In genomic region chr10:104556831-104557230, GRCh38 we compare ENCODE assay signal across 25 cellular contexts.
DNase-seq lines count a peak whose midpoint lies in the region; ATAC-seq and TF ChIP-seq lines count a peak whose summit lies in the region.
"Had no signal": no experiment of that assay in that cellular context is flagged by ENCODE, and none has a peak within 500 bp of the region (broad histone marks: within the 10 kb centered on the region; RNA-seq: fewer than 3 reads in every experiment).

No MANE protein-coding gene starts in this region.

- H3K27ac ChIP-seq in esophagus muscularis mucosa (replicated peaks in 1 of 4): no peak overlapping the region
- no peak overlapping the region for H3K27ac ChIP-seq in ascending aorta
- H3K27ac ChIP-seq: 22Rv1, A549, BLaER1 had no signal

- H3K9me3 Mint-ChIP-seq in type B pancreatic cell: no peaks in the 10 kb centered on the region
- H3K9me3 Mint-ChIP-seq: CD4-positive, alpha-beta memory T cell; CD8-positive, alpha-beta memory T cell had no signal

- H3K36me3 ChIP-seq in esophagus muscularis mucosa (no peaks in the 10 kb centered on the region), ascending aorta (no peaks in the 10 kb centered on the region), BE2C (no peaks in the 10 kb centered on the region)
- H3K36me3 ChIP-seq: BLaER1 had no signal

- no peaks in the 10 kb centered on the region for H3K4me1 Mint-ChIP-seq in type B pancreatic cell (ENCODE audit: unreplicated experiment)
- H3K4me1 Mint-ChIP-seq: B cell; CD14-positive monocyte; CD4-positive, alpha-beta memory T cell; CD4-positive, CD25-positive, alpha-beta regulatory T cell; CD8-positive, alpha-beta memory T cell had no signal

- H3K36me3 Mint-ChIP-seq in type B pancreatic cell: no peaks in the 10 kb centered on the region
- H3K36me3 Mint-ChIP-seq: CD14-positive monocyte; CD4-positive, alpha-beta memory T cell; CD4-positive, CD25-positive, alpha-beta regulatory T cell; CD8-positive, alpha-beta memory T cell had no signal

- H3K4me3 Mint-ChIP-seq in type B pancreatic cell: no peak overlapping the region
- H3K4me3 Mint-ChIP-seq: B cell; CD14-positive monocyte; CD4-positive, alpha-beta memory T cell; CD4-positive, CD25-positive, alpha-beta regulatory T cell; CD8-positive, alpha-beta memory T cell had no signal

- intact Hi-C loops in esophagus muscularis mucosa (cut with DNase I) (no loop called here), ascending aorta (cut with DNase I) (no loop called here), left ventricle myocardium superior (cut with micrococcal nuclease) (no loop called here)

- peaks cover 57% of the 10 kb centered on the region for H3K27me3 Mint-ChIP-seq in type B pancreatic cell

- WGBS in esophagus muscularis mucosa: 89% methylated on average over 1 of the region's 2 CpGs

- no peak for TF ChIP-seq EP300 in esophagus muscularis mucosa (IDR thresholded peaks at IDR 0.05)

- no peaks in the 10 kb centered on the region for H3K27me3 ChIP-seq in esophagus muscularis mucosa
- no peaks in the 10 kb centered on the region for H3K27me3 ChIP-seq in ascending aorta
- no peaks in the 10 kb centered on the region for H3K27me3 ChIP-seq in BE2C
- H3K27me3 ChIP-seq: BLaER1 had no signal

- DNase-seq in ecto neural progenitor cell (ENCODE audit: low spot score) (peak; percentile 11), esophagus muscularis mucosa (ENCODE audit: extremely low spot score) (peak; percentile 60), type B pancreatic cell (ENCODE audit: extremely low spot score, unreplicated experiment) (peak; percentile 11), ascending aorta (ENCODE audit: low spot score in 2 of 2) (no peak), left ventricle myocardium superior (no peak), BE2C (no peak)
- DNase-seq: AML-193; C1 segment of cervical spinal cord; CD4-positive, alpha-beta memory T cell; CD4-positive, CD25-positive, alpha-beta regulatory T cell; CD8-positive, alpha-beta memory T cell; COR-L47; DMS 273 treated with DMSO at 0.1 percent for 48 hours; DMS153; DMS53; DMS79; DND-41; EL; GDM1 had no signal

- no peak for ATAC-seq in left ventricle myocardium superior
- ATAC-seq: A549, GM12878 had no signal

- TF ChIP-seq CTCF in esophagus muscularis mucosa (IDR thresholded peaks at IDR 0.05) (no peak), type B pancreatic cell (conservative IDR thresholded peaks at IDR 0.05) (no peak), ascending aorta (IDR thresholded peaks at IDR 0.05) (no peak), BE2C (IDR thresholded peaks at IDR 0.05; ENCODE audit: low read depth, low read length) (no peak)

- no peak for TF ChIP-seq POLR2A in esophagus muscularis mucosa (IDR thresholded peaks at IDR 0.05; ENCODE audit: low read depth)

- H3K9me3 ChIP-seq in esophagus muscularis mucosa (no peaks in the 10 kb centered on the region), ascending aorta (no peaks in the 10 kb centered on the region), BE2C (no peaks in the 10 kb centered on the region)
- H3K9me3 ChIP-seq: A549, BLaER1 had no signal

- no peak overlapping the region for H3K27ac Mint-ChIP-seq in type B pancreatic cell
- H3K27ac Mint-ChIP-seq: B cell; CD14-positive monocyte; CD4-positive, alpha-beta memory T cell; CD4-positive, CD25-positive, alpha-beta regulatory T cell; CD8-positive, alpha-beta memory T cell had no signal

- H3K4me3 ChIP-seq in esophagus muscularis mucosa: no peak overlapping the region
- no peak overlapping the region for H3K4me3 ChIP-seq in ascending aorta
- H3K4me3 ChIP-seq in BE2C (ENCODE audit: low read depth, low read length): no peak overlapping the region
- H3K4me3 ChIP-seq: A549, BLaER1, GM12878 had no signal

- H3K4me1 ChIP-seq in esophagus muscularis mucosa (no peaks in the 10 kb centered on the region), ascending aorta (no peaks in the 10 kb centered on the region), BE2C (no peaks in the 10 kb centered on the region)
- H3K4me1 ChIP-seq: A549, BLaER1 had no signal

Comparison
In these comparisons a context has a peak if more than half of its experiments do, and no peak if none do; other contexts are left out.
1. DNase-seq: peak in ecto neural progenitor cell (single experiment), esophagus muscularis mucosa (single experiment) and type B pancreatic cell (single experiment); none in ascending aorta (0 of 2), left ventricle myocardium superior (single experiment) and BE2C (single experiment).